24 cellular contexts compared by ENCODE assay signal in genomic region chr6:27209659-27210269, GRCh38. TPM values are rescaled to one million over a fixed set of nuclear protein-coding genes. Genes with fewer than 3 reads are reported as not detected.
A peak's percentile ranks its signal among the peaks of the same experiment; 100 is the strongest.
DNase-seq lines count a peak whose midpoint lies in the region; ATAC-seq, FAIRE-seq and TF ChIP-seq lines count a peak whose summit lies in the region.
"Had no signal": no experiment of that assay in that cellular context is flagged by ENCODE, and none has a peak within 500 bp of the region (broad histone marks: within the 10 kb centered on the region; RNA-seq: fewer than 3 reads in every experiment).

No MANE protein-coding gene starts in this region.

- no TSS peak for BruUV-seq in Panc1 (replicated peaks; lab: Mats Ljungman, UMichigan)

- H3K27ac ChIP-seq in Panc1 (ENCODE audit: low read length) = no peak overlapping the region
- H3K27ac ChIP-seq: prostate gland, SK-N-MC, upper lobe of right lung had no signal

- FAIRE-seq in D721Med (lab: Jason Lieb, UNC) = no peak

- intact Hi-C loops in Panc1 (cut with micrococcal nuclease; ENCODE audit: unreplicated experiment) = no loop called here

- ATAC-seq in Panc1 (peak; percentile 83), GM21717 (IDR thresholded peaks at IDR 0.05; ENCODE audit: unreplicated experiment) (no peak)
- ATAC-seq: upper lobe of right lung had no signal

- in situ Hi-C loops in Panc1 (cut with HindIII; ENCODE audit: low pct_unique_long_range_greater_than_20kb, low sequenced_read_pairs) = no loop called here

- POLR2A ChIA-PET in HEK293T (lab: Yijun Ruan, JAX) (no interaction called here), Panc1 (lab: Charles Lee) (no interaction called here)

- peak overlapping the region; percentile 18 to 55 for H3K4me3 ChIP-seq in Panc1 (ENCODE audit: low read depth in 2 of 2, low read length in 2 of 2)
- H3K4me3 ChIP-seq: prostate gland, SK-N-MC, upper lobe of right lung had no signal

- no peaks in the 10 kb centered on the region for H3K9me3 ChIP-seq in Panc1 (ENCODE audit: control insufficient read depth, insufficient read depth, low read depth, low read length)
- H3K9me3 ChIP-seq: prostate gland, upper lobe of right lung had no signal

- TF ChIP-seq CTCF in Panc1 (IDR thresholded peaks at IDR 0.05) (no peak), D721Med (IDR thresholded peaks at IDR 0.05; ENCODE audit: insufficient read depth, missing control alignments) (no peak)

- peaks cover 3% of the 10 kb centered on the region; the same call in 1 of the 2 replicates for H3K4me1 ChIP-seq in Panc1 (ENCODE audit: control insufficient read depth, insufficient read depth, low read length)
- H3K4me1 ChIP-seq: prostate gland, upper lobe of right lung had no signal

- CTCF ChIA-PET in HEK293T (lab: Yijun Ruan, JAX) (interaction anchor here (0.7 to 1.0 kb wide), 2 partner anchors 614 to 927 kb away, joined by 3 read pairs; no protein-coding TSS in a partner anchor), Panc1 (lab: Charles Lee) (interaction anchor here (0.6 kb wide), 1 partner anchor 25 kb away, joined by 3 read pairs; no protein-coding TSS in a partner anchor)

- peak; percentile 41 for DNase-seq in NCI-H82 (lab: John Stamatoyannopoulos, UW)
- no peak for DNase-seq in NCI-H82 treated with DMSO at 0.1 percent for 48 hours (lab: John Stamatoyannopoulos, UW; ENCODE audit: unreplicated experiment)
- DNase-seq in HEK293T (ENCODE audit: extremely low spot score) = peak; percentile 27
- peak; percentile 64 for DNase-seq in Panc1 (ENCODE audit: low read depth, low spot score)
- DNase-seq in kidney tubule cell (ENCODE audit: low spot score) = peak; percentile 4
- DNase-seq in D721Med (ENCODE audit: insufficient read length, low spot score) = no peak
- no peak for DNase-seq in stimulated activated CD4-positive, alpha-beta T cell treated with anti-CD3 and anti-CD28 coated beads, Interleukin-4, amount 100 ng/mL, for 4 hours
- DNase-seq: 8988T; activated CD4-positive, alpha-beta T cell treated with anti-CD3 and anti-CD28 coated beads, Interleukin-2, amount 10 ng/mL, durations not matched to agents 7 days and 5 days; activated naive CD8-positive, alpha-beta T cell treated with anti-CD3 and anti-CD28 coated beads, Interleukin-2, amount 10 ng/mL, durations not matched to agents 7 days and 5 days; AML-193; CD8-positive, alpha-beta memory T cell; DMS79 treated with DMSO at 0.1 percent for 48 hours; Karpas-422; kidney glomerular epithelial cell; MV-4-11; NCI-H1694; NCI-H2171; NCI-H524; RPMI8226; upper lobe of right lung had no signal

- no peaks in the 10 kb centered on the region for H3K27me3 ChIP-seq in Panc1 (ENCODE audit: control insufficient read depth, insufficient read depth, low read length)

- no peaks in the 10 kb centered on the region for H3K36me3 ChIP-seq in Panc1 (ENCODE audit: control insufficient read depth, insufficient read depth, low read length)
- H3K36me3 ChIP-seq: prostate gland, upper lobe of right lung had no signal

TF ChIP-seq in HEK293T, 16 proteins besides CTCF, POLR2A, EP300 and RAD21:
- TF ChIP-seq NFRKB (IDR thresholded peaks at IDR 0.05) (no peak), L3MBTL2 (conservative IDR thresholded peaks at IDR 0.05) (no peak), FOXM1 (IDR thresholded peaks at IDR 0.05; ENCODE audit: borderline replicate concordance) (no peak), FOXA1 (IDR thresholded peaks at IDR 0.05) (no peak), ZNF384 (IDR thresholded peaks at IDR 0.05) (peak; percentile 65; the same call in 1 of the 2 replicates), HDGF (IDR thresholded peaks at IDR 0.05; ENCODE audit: borderline replicate concordance) (no peak)

RNA-seq across cellular contexts. Expression of gene PRSS16, which starts 37.7 kb away (rescaled TPM):
- 4.7 TPM for total RNA-seq in Panc1 (2021; ENCODE audit: unreplicated experiment)
- 4.7 TPM for polyA plus RNA-seq in Panc1 (2012; ENCODE audit: insufficient read length)

Comparison
In these comparisons a context has a peak if more than half of its experiments do, and no peak if none do; other contexts are left out.
1. DNase-seq: peak in NCI-H82 (single experiment), HEK293T (single experiment), Panc1 (single experiment) and kidney tubule cell (single experiment); none in NCI-H82 treated with DMSO at 0.1 percent for 48 hours (single experiment), D721Med (single experiment) and stimulated activated CD4-positive, alpha-beta T cell treated with anti-CD3 and anti-CD28 coated beads, Interleukin-4, amount 100 ng/mL, for 4 hours (0 of 2).